In the genomic region with DNA sequence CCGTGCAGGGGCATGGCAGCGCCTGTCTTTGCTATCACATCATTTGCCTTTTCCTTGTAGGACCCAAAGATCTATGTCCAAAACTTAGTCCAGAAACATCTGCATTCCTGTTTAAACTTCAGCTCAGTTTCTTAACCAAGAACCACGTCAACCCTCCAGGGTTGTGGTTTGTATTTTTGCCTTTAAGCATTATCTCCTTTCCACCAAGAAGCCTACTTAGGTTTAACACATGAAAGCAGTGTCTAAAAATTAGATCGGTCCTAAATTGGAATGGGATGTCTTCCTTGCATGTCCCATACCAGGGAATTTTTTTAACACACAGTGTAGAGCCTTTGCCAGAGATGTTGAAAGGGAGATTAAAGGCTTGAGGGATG, we compare ENCODE assay signal across 9 cellular contexts. TPM values are rescaled to one million over a fixed set of nuclear protein-coding genes. Genes with fewer than 3 reads are reported as not detected.
DNase-seq lines count a peak whose midpoint lies in the region; ATAC-seq, FAIRE-seq and TF ChIP-seq lines count a peak whose summit lies in the region.
"Had no signal": no experiment of that assay in that cellular context is flagged by ENCODE, and none has a peak within 500 bp of the region (broad histone marks: within the 10 kb centered on the region; RNA-seq: fewer than 3 reads in every experiment).

No MANE protein-coding gene starts in this region.

- peak overlapping the region; percentile 78 for H3K4me2 ChIP-seq in fibroblast of lung (ENCODE audit: extremely low read depth, insufficient read depth, low read length)

- H3K27ac Mint-ChIP-seq in activated B cell treated with CpG ODN at 0.5 μM for 24 hours, result peak overlapping the region; percentile 90

- no peaks in the 10 kb centered on the region for H4K20me1 ChIP-seq in fibroblast of lung (ENCODE audit: control insufficient read depth, extremely low read depth, insufficient read depth, low read length)

- H3K27me3 ChIP-seq in fibroblast of lung (ENCODE audit: control insufficient read depth, insufficient read depth, low read length) (no peaks in the 10 kb centered on the region), small intestine (ENCODE audit: control insufficient read depth in 2 of 2, insufficient read depth in 2 of 2, low read length in 2 of 2) (no peaks in the 10 kb centered on the region)

- DNase-seq in GM12865 (ENCODE audit: low read depth), result peak; percentile 11
- no peak for DNase-seq in activated B cell treated with CpG ODN at 0.5 μM for 24 hours
- DNase-seq in fibroblast of lung (ENCODE audit: low read depth in 2 of 2), result peak in 1 of 2 donors; percentile 17
- DNase-seq in small intestine, result no peak
- no peak for DNase-seq in SK-N-DZ (ENCODE audit: low spot score)
- DNase-seq in NCI-H1105 (lab: John Stamatoyannopoulos, UW), result no peak
- DNase-seq in HPDE6-E6E7 (ENCODE audit: extremely low spot score), result no peak
- DNase-seq in COR-L47 (lab: John Stamatoyannopoulos, UW), result no peak

- POLR2A ChIA-PET in activated B cell treated with CpG ODN at 0.5 μM for 24 hours (lab: Charles Lee), result interaction anchor here (0.7 to 2.6 kb wide), 3 partner anchors 30 to 314 kb away, joined by 3 to 8 read pairs (median 7); no protein-coding TSS in a partner anchor

- H3K9ac ChIP-seq in fibroblast of lung (ENCODE audit: insufficient read depth, low read length), result no peak overlapping the region

- intact Hi-C loops in activated B cell treated with CpG ODN at 0.5 μM for 24 hours (cut with micrococcal nuclease), result loop anchor here (2.0 kb wide), 2 partner anchors 16 to 28 kb away; no protein-coding TSS in a partner anchor

- peak overlapping the region; percentile 74 for H3K4me3 Mint-ChIP-seq in activated B cell treated with CpG ODN at 0.5 μM for 24 hours

- H3K36me3 ChIP-seq in fibroblast of lung (ENCODE audit: control insufficient read depth, insufficient read depth, low read length) (no peaks in the 10 kb centered on the region), small intestine (ENCODE audit: control insufficient read depth in 2 of 2, insufficient read depth in 2 of 2, low read length in 2 of 2) (peaks cover 2% of the 10 kb centered on the region in 2 donors)

- H3K9me3 Mint-ChIP-seq in activated B cell treated with CpG ODN at 0.5 μM for 24 hours, result no peaks in the 10 kb centered on the region

- no peak for ATAC-seq in activated B cell treated with CpG ODN at 0.5 μM for 24 hours (ENCODE audit: low read depth)

- no peaks in the 10 kb centered on the region for H3K27me3 Mint-ChIP-seq in activated B cell treated with CpG ODN at 0.5 μM for 24 hours

- H3K9me3 ChIP-seq in fibroblast of lung (ENCODE audit: control insufficient read depth, insufficient read depth, low read depth, low read length) (no peaks in the 10 kb centered on the region), small intestine (ENCODE audit: control insufficient read depth, low read depth) (no peaks in the 10 kb centered on the region)

- no peak for FAIRE-seq in small intestine (lab: Jason Lieb, UNC)

- no peak for TF ChIP-seq CTCF in GM12865 (IDR thresholded peaks at IDR 0.05; ENCODE audit: insufficient read depth, low read depth, low read length, missing control alignments)
- no peak for TF ChIP-seq CTCF in activated B cell treated with CpG ODN at 0.5 μM for 24 hours (IDR thresholded peaks at IDR 0.05)
- no peak for TF ChIP-seq CTCF in fibroblast of lung (conservative IDR thresholded peaks at IDR 0.05 in 1 of 2, IDR thresholded peaks at IDR 0.05 in 1 of 2; ENCODE audit: low read depth in 1 of 2, low read length in 2 of 2)

- H3K4me3 ChIP-seq in GM12865 (ENCODE audit: low read depth, low read length), result peak overlapping the region; percentile 50
- H3K4me3 ChIP-seq in fibroblast of lung (replicated peaks in 1 of 4; ENCODE audit: control extremely low read depth in 1 of 4, insufficient read depth in 1 of 4, low read depth in 3 of 4, low read length in 4 of 4), result peak overlapping the region in 2 of 4 experiments; percentile 14 to 27
- H3K4me3 ChIP-seq in small intestine (ENCODE audit: low read depth in 1 of 2, low read length in 2 of 2), result no peak overlapping the region
- H3K4me3 ChIP-seq: lung had no signal

- peaks cover 47% of the 10 kb centered on the region for H3K36me3 Mint-ChIP-seq in activated B cell treated with CpG ODN at 0.5 μM for 24 hours (ENCODE audit: low read depth)

- H3K79me2 ChIP-seq in fibroblast of lung (ENCODE audit: control insufficient read depth, insufficient read depth, low read length), result no peaks in the 10 kb centered on the region

- CTCF ChIA-PET in activated B cell treated with CpG ODN at 0.5 μM for 24 hours (lab: Charles Lee), result interaction anchor here (1.0 to 1.4 kb wide), 3 partner anchors 33 to 312 kb away, joined by 3 to 5 read pairs (median 3); partner anchors contain the start of gene INTS6

- H3K4me1 Mint-ChIP-seq in activated B cell treated with CpG ODN at 0.5 μM for 24 hours, result peaks cover 29% of the 10 kb centered on the region

- H3K27ac ChIP-seq in fibroblast of lung (ENCODE audit: insufficient read depth, low read length), result peak overlapping the region; percentile 80
- peak overlapping the region; percentile 74 to 81 for H3K27ac ChIP-seq in small intestine (ENCODE audit: low read depth in 1 of 2, low read length in 1 of 2)

- WGBS in small intestine, 3 donors, result 41 to 58% (median 53%) methylated on average over 4 of the region's 4 CpGs

- peaks cover 20% of the 10 kb centered on the region for H3K4me1 ChIP-seq in fibroblast of lung (ENCODE audit: control insufficient read depth, extremely low read depth, insufficient read depth, low read length)
- H3K4me1 ChIP-seq in small intestine (ENCODE audit: control insufficient read depth in 2 of 2, insufficient read depth in 1 of 2, low read depth in 1 of 2, low read length in 1 of 2), result peaks cover 0 to 2% of the 10 kb centered on the region in 2 donors

- peak overlapping the region; percentile 63 for H2AFZ ChIP-seq in fibroblast of lung (ENCODE audit: low read length)

RNA-seq across cellular contexts. Expression of gene DHRS12, which starts 38.8 kb away (rescaled TPM):
- total RNA-seq in activated B cell treated with CpG ODN at 0.5 μM for 24 hours (11.6 and 14.1 TPM in 2 replicates), fibroblast of lung (4.1 and 6.1 TPM in 2 replicates)
- polyA plus RNA-seq in fibroblast of lung (3.6 and 5.7 TPM in 2 replicates), small intestine (10 to 100 TPM in 2 of 3 donors, 1 to 10 TPM in 1; 9.3 to 26.4 (median 14.6) TPM)
- 5.9 and 7.1 TPM in 2 replicates for polyA plus RNA-seq in fibroblast of lung (2012)
- not detected in 2 replicates for polyA minus RNA-seq in fibroblast of lung (ENCODE audit: low replicate concordance)
- 5.4 and 17.8 TPM in 2 replicates for polyA plus RNA-seq in SK-N-DZ (2014; cell fraction: cytosol; rRNA removed)
- 3.5 and 4.6 TPM in 2 replicates for polyA plus RNA-seq in SK-N-DZ (2014; cell fraction: nucleus; rRNA removed)
